Comparison of ENCODE assay signal across 3 cellular contexts in genomic region chr22:39166547-39166946, GRCh38.
TF ChIP-seq lines count a peak whose summit lies in the region.

No MANE protein-coding gene starts in this region.

TF ChIP-seq in HepG2, 621 proteins besides CTCF, POLR2A, EP300 and RAD21:
- no peak for TF ChIP-seq RARA (CRISPR knock-in tag; IDR thresholded peaks at IDR 0.05)
- TF ChIP-seq ZNF317 (CRISPR knock-in tag; IDR thresholded peaks at IDR 0.05): 0 out of 2 replicates have a peak, but pooled peaks have one; percentile 27
- no peak for TF ChIP-seq ZNF574 (CRISPR knock-in tag; IDR thresholded peaks at IDR 0.05)
- no peak for TF ChIP-seq ZHX1 (CRISPR knock-in tag; IDR thresholded peaks at IDR 0.05; ENCODE audit: low read depth)
- TF ChIP-seq ZNF431 (CRISPR knock-in tag; IDR thresholded peaks at IDR 0.05; ENCODE audit: borderline replicate concordance, low read depth): no peak
- TF ChIP-seq CREB1 (IDR thresholded peaks at IDR 0.05): peak; percentile 45; the same call in 1 of the 2 replicates
- no peak for TF ChIP-seq CREB1 (CRISPR knock-in tag; IDR thresholded peaks at IDR 0.05)

TF ChIP-seq in WTC11, 78 proteins besides CTCF, POLR2A, EP300 and RAD21:
- TF ChIP-seq ZNF317 (CRISPR knock-in tag; IDR thresholded peaks at IDR 0.05; ENCODE audit: borderline replicate concordance, low read depth) (peak; percentile 51; the same call in 1 of the 2 replicates), E2F5 (CRISPR knock-in tag; IDR thresholded peaks at IDR 0.05) (no peak)
TF ChIP-seq in WTC11: peak in this region for 1.

TF ChIP-seq in K562, 482 proteins besides CTCF, POLR2A, EP300 and RAD21:
- TF ChIP-seq ZNF384 (IDR thresholded peaks at IDR 0.05; ENCODE audit: low read depth, low read length) (peak; percentile 52; the same call in 1 of the 2 replicates), ID3 (CRISPR knock-in tag; IDR thresholded peaks at IDR 0.05) (no peak), ID3 (tag; IDR thresholded peaks at IDR 0.05) (no peak)
